ENCODE assay signal across 12 cellular contexts in genomic region chr22:25656724-25657123, GRCh38.
DNase-seq lines count a peak whose midpoint lies in the region; ATAC-seq and TF ChIP-seq lines count a peak whose summit lies in the region.
"Had no signal": no experiment of that assay in that cellular context is flagged by ENCODE, and none has a peak within 500 bp of the region (broad histone marks: within the 10 kb centered on the region; RNA-seq: fewer than 3 reads in every experiment).

No MANE protein-coding gene starts in this region.

- H3K27ac Mint-ChIP-seq in T-helper 17 cell (no peak overlapping the region), glutamatergic neuron (ENCODE audit: unreplicated experiment) (no peak overlapping the region)
- H3K27ac Mint-ChIP-seq in activated T-helper 1 cell treated with anti-CD3 and anti-CD28 coated beads, Interleukin-12 subunit alpha, Interleukin-12 subunit beta, Interleukin-2, Interleukin-4 antibody, amounts not matched to agents 30 ng/mL and 10 ng/mL and 1 ng/mL, durations not matched to agents 14 hours and 24 hours and 36 hours, result no peak overlapping the region

- no peaks in the 10 kb centered on the region for H3K9me3 ChIP-seq in T-helper 17 cell (ENCODE audit: control insufficient read depth, low read length, poor library complexity, severe bottlenecking)

- DNase-seq in T-helper 17 cell (no peak), glutamatergic neuron (no peak), NCI-H748 treated with DMSO at 0.1 percent for 48 hours (lab: John Stamatoyannopoulos, UW) (no peak)
- DNase-seq in activated T-helper 1 cell treated with anti-CD3 and anti-CD28 coated beads, Interleukin-12 subunit alpha, Interleukin-12 subunit beta, Interleukin-2, Interleukin-4 antibody, amounts not matched to agents 30 ng/mL and 10 ng/mL and 1 ng/mL, durations not matched to agents 14 hours and 24 hours and 36 hours (ENCODE audit: low spot score), result no peak
- DNase-seq: activated T-cell treated with anti-CD3 and anti-CD28 coated beads, Interleukin-2, amount 50 U/mL, for 48 hours; KG1; NCI-H526 treated with DMSO at 0.1 percent for 48 hours had no signal

- TF ChIP-seq CTCF in glutamatergic neuron (IDR thresholded peaks at IDR 0.05; ENCODE audit: partially characterized antibody, unreplicated experiment), result no peak

- ATAC-seq in GM18508 (IDR thresholded peaks at IDR 0.05; ENCODE audit: insufficient read depth, unreplicated experiment) (peak; percentile 43), GM21447 (IDR thresholded peaks at IDR 0.05; ENCODE audit: unreplicated experiment) (peak; percentile 82), HG03280 (IDR thresholded peaks at IDR 0.05; ENCODE audit: unreplicated experiment) (peak; percentile 81), T-helper 17 cell (peak; percentile 41), HG03457 (IDR thresholded peaks at IDR 0.05; ENCODE audit: unreplicated experiment) (no peak)

- peaks cover 2% of the 10 kb centered on the region for H3K9me3 Mint-ChIP-seq in glutamatergic neuron (ENCODE audit: unreplicated experiment)
- H3K9me3 Mint-ChIP-seq in activated T-helper 1 cell treated with anti-CD3 and anti-CD28 coated beads, Interleukin-12 subunit alpha, Interleukin-12 subunit beta, Interleukin-2, Interleukin-4 antibody, amounts not matched to agents 30 ng/mL and 10 ng/mL and 1 ng/mL, durations not matched to agents 14 hours and 24 hours and 36 hours, result peaks cover 4% of the 10 kb centered on the region
- H3K9me3 Mint-ChIP-seq: CD14-positive monocyte had no signal

- H3K36me3 Mint-ChIP-seq in T-helper 17 cell (ENCODE audit: low read depth) (no peaks in the 10 kb centered on the region), glutamatergic neuron (ENCODE audit: unreplicated experiment) (no peaks in the 10 kb centered on the region)
- H3K36me3 Mint-ChIP-seq in activated T-helper 1 cell treated with anti-CD3 and anti-CD28 coated beads, Interleukin-12 subunit alpha, Interleukin-12 subunit beta, Interleukin-2, Interleukin-4 antibody, amounts not matched to agents 30 ng/mL and 10 ng/mL and 1 ng/mL, durations not matched to agents 14 hours and 24 hours and 36 hours (ENCODE audit: low read depth), result peaks cover 14% of the 10 kb centered on the region

- H3K4me1 Mint-ChIP-seq in T-helper 17 cell (no peaks in the 10 kb centered on the region), glutamatergic neuron (ENCODE audit: low read depth, unreplicated experiment) (no peaks in the 10 kb centered on the region)
- peaks cover 25% of the 10 kb centered on the region for H3K4me1 Mint-ChIP-seq in activated T-helper 1 cell treated with anti-CD3 and anti-CD28 coated beads, Interleukin-12 subunit alpha, Interleukin-12 subunit beta, Interleukin-2, Interleukin-4 antibody, amounts not matched to agents 30 ng/mL and 10 ng/mL and 1 ng/mL, durations not matched to agents 14 hours and 24 hours and 36 hours (ENCODE audit: low read depth)

- no peak overlapping the region for H3K4me3 Mint-ChIP-seq in T-helper 17 cell
- H3K4me3 Mint-ChIP-seq in glutamatergic neuron (ENCODE audit: unreplicated experiment), result no peak overlapping the region
- no peak overlapping the region for H3K4me3 Mint-ChIP-seq in activated T-helper 1 cell treated with anti-CD3 and anti-CD28 coated beads, Interleukin-12 subunit alpha, Interleukin-12 subunit beta, Interleukin-2, Interleukin-4 antibody, amounts not matched to agents 30 ng/mL and 10 ng/mL and 1 ng/mL, durations not matched to agents 14 hours and 24 hours and 36 hours
- H3K4me3 Mint-ChIP-seq: CD14-positive monocyte had no signal

- intact Hi-C loops in activated T-helper 1 cell treated with anti-CD3 and anti-CD28 coated beads, Interleukin-12 subunit alpha, Interleukin-12 subunit beta, Interleukin-2, Interleukin-4 antibody, amounts not matched to agents 30 ng/mL and 10 ng/mL and 1 ng/mL, durations not matched to agents 14 hours and 24 hours and 36 hours (cut with micrococcal nuclease), result no loop called here

- peaks cover 34% of the 10 kb centered on the region for H3K27me3 Mint-ChIP-seq in T-helper 17 cell
- no peaks in the 10 kb centered on the region for H3K27me3 Mint-ChIP-seq in glutamatergic neuron (ENCODE audit: unreplicated experiment)
- H3K27me3 Mint-ChIP-seq in activated T-helper 1 cell treated with anti-CD3 and anti-CD28 coated beads, Interleukin-12 subunit alpha, Interleukin-12 subunit beta, Interleukin-2, Interleukin-4 antibody, amounts not matched to agents 30 ng/mL and 10 ng/mL and 1 ng/mL, durations not matched to agents 14 hours and 24 hours and 36 hours (ENCODE audit: insufficient read depth), result no peaks in the 10 kb centered on the region
